In the genomic region with DNA sequence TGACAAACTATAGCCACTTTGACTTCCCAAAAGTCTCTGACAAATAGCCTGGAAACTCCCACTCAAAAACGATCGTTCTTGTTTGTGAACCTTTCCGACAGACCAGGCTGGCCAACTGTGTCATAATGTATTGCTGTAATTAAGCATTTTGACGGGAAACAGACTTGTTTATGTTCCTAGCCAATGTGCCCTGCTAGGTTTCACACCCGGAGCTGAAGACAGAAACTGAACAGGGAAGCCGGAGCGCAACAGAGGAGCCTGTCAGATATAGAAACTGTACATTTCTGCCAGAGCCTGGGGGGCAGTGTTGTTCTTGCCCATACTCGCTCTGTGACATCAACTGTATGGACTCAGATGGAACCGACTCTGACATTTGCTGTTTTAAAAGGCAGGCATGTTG, we compare ENCODE assay signal across 10 cellular contexts. TPM values are rescaled to one million over a fixed set of nuclear protein-coding genes. Genes with fewer than 3 reads are reported as not detected.
DNase-seq lines count a peak whose midpoint lies in the region; ATAC-seq and TF ChIP-seq lines count a peak whose summit lies in the region.
"Had no signal": no experiment of that assay in that cellular context is flagged by ENCODE, and none has a peak within 500 bp of the region (broad histone marks: within the 10 kb centered on the region; RNA-seq: fewer than 3 reads in every experiment).

No MANE protein-coding gene starts in this region.

- peak; percentile 38 for TF ChIP-seq CTCF in GM12864 (IDR thresholded peaks at IDR 0.05; ENCODE audit: low read depth, low read length, missing control alignments)
- TF ChIP-seq CTCF in RWPE2 (IDR thresholded peaks at IDR 0.05; ENCODE audit: poor library complexity, severe bottlenecking): peak; percentile 13
- no peak for TF ChIP-seq CTCF in fibroblast of the aortic adventitia (IDR thresholded peaks at IDR 0.05; ENCODE audit: insufficient read depth, low read length)

- H3K27ac ChIP-seq in RWPE2 (ENCODE audit: poor library complexity, severe bottlenecking): no peak overlapping the region
- H3K27ac ChIP-seq in CD8-positive, alpha-beta memory T cell (ENCODE audit: low read depth, low read length): no peak overlapping the region

- no peaks in the 10 kb centered on the region for H3K36me3 ChIP-seq in RWPE2 (ENCODE audit: low read depth)
- no peaks in the 10 kb centered on the region for H3K36me3 ChIP-seq in CD8-positive, alpha-beta memory T cell (ENCODE audit: insufficient read depth, low read length)

- CTCF ChIA-PET in CD8-positive, alpha-beta memory T cell (lab: Charles Lee): no interaction called here

- ATAC-seq in HG02798 (IDR thresholded peaks at IDR 0.05; ENCODE audit: poor library complexity, unreplicated experiment) (peak; percentile 66), RWPE2 (ENCODE audit: low read depth) (0 out of 3 replicates have a peak, but pooled peaks have one; percentile 31)
- ATAC-seq: HCT116 had no signal

- DNase-seq in GM12864 (ENCODE audit: low read depth) (no peak), RWPE2 (ENCODE audit: low spot score) (no peak), fibroblast of the aortic adventitia (ENCODE audit: low read depth) (peak; percentile 4), HPDE6-E6E7 (ENCODE audit: extremely low spot score) (no peak), DMS79 treated with DMSO at 0.1 percent for 48 hours (lab: John Stamatoyannopoulos, UW) (no peak)
- DNase-seq in CD8-positive, alpha-beta memory T cell: no peak

- H3K27me3 Mint-ChIP-seq in stimulated activated naive CD8-positive, alpha-beta T cell treated with anti-CD3 and anti-CD28 coated beads, Interleukin-15, Interleukin-2, amounts not matched to agents 100 ng/mL and 50 ng/mL, for 24 hours: peaks cover 28% of the 10 kb centered on the region
- H3K27me3 Mint-ChIP-seq in CD8-positive, alpha-beta memory T cell: peaks cover 8 to 19% of the 10 kb centered on the region in 2 donors

- H3K4me1 ChIP-seq in RWPE2 (ENCODE audit: insufficient read depth, poor library complexity, severe bottlenecking): no peaks in the 10 kb centered on the region
- no peaks in the 10 kb centered on the region for H3K4me1 ChIP-seq in CD8-positive, alpha-beta memory T cell (ENCODE audit: insufficient read depth, low read length)

- peak overlapping the region; percentile 65 for H3K4me3 Mint-ChIP-seq in stimulated activated naive CD8-positive, alpha-beta T cell treated with anti-CD3 and anti-CD28 coated beads, Interleukin-15, Interleukin-2, amounts not matched to agents 100 ng/mL and 50 ng/mL, for 24 hours
- peak overlapping the region in 3 of 7 donors; percentile 32 to 60 (median 58) for H3K4me3 Mint-ChIP-seq in CD8-positive, alpha-beta memory T cell
- H3K4me3 Mint-ChIP-seq: neural crest cell had no signal

- H3K4me3 ChIP-seq in GM12864 (ENCODE audit: low read depth, low read length): no peak overlapping the region
- H3K4me3 ChIP-seq in RWPE2 (ENCODE audit: severe bottlenecking): no peak overlapping the region
- peak overlapping the region; percentile 14 for H3K4me3 ChIP-seq in fibroblast of the aortic adventitia (ENCODE audit: low read depth, low read length)
- no peak overlapping the region for H3K4me3 ChIP-seq in CD8-positive, alpha-beta memory T cell (ENCODE audit: low read length)

- no peaks in the 10 kb centered on the region for H3K36me3 Mint-ChIP-seq in stimulated activated naive CD8-positive, alpha-beta T cell treated with anti-CD3 and anti-CD28 coated beads, Interleukin-15, Interleukin-2, amounts not matched to agents 100 ng/mL and 50 ng/mL, for 24 hours (ENCODE audit: low read depth)
- no peaks in the 10 kb centered on the region for H3K36me3 Mint-ChIP-seq in CD8-positive, alpha-beta memory T cell

- peaks cover 8% of the 10 kb centered on the region for H3K4me1 Mint-ChIP-seq in stimulated activated naive CD8-positive, alpha-beta T cell treated with anti-CD3 and anti-CD28 coated beads, Interleukin-15, Interleukin-2, amounts not matched to agents 100 ng/mL and 50 ng/mL, for 24 hours (ENCODE audit: low read depth)
- peaks cover 3 to 8% (median 8%) of the 10 kb centered on the region in 3 donors for H3K4me1 Mint-ChIP-seq in CD8-positive, alpha-beta memory T cell

- no peaks in the 10 kb centered on the region for H3K27me3 ChIP-seq in RWPE2 (ENCODE audit: insufficient read depth, poor library complexity, severe bottlenecking)
- H3K27me3 ChIP-seq in CD8-positive, alpha-beta memory T cell (ENCODE audit: insufficient read depth, low read length, poor library complexity, severe bottlenecking): no peaks in the 10 kb centered on the region

- H3K9me3 Mint-ChIP-seq in stimulated activated naive CD8-positive, alpha-beta T cell treated with anti-CD3 and anti-CD28 coated beads, Interleukin-15, Interleukin-2, amounts not matched to agents 100 ng/mL and 50 ng/mL, for 24 hours: no peaks in the 10 kb centered on the region
- H3K9me3 Mint-ChIP-seq in CD8-positive, alpha-beta memory T cell: no peaks in the 10 kb centered on the region

- H3K27ac Mint-ChIP-seq in stimulated activated naive CD8-positive, alpha-beta T cell treated with anti-CD3 and anti-CD28 coated beads, Interleukin-15, Interleukin-2, amounts not matched to agents 100 ng/mL and 50 ng/mL, for 24 hours: no peak overlapping the region
- no peak overlapping the region for H3K27ac Mint-ChIP-seq in CD8-positive, alpha-beta memory T cell

- H3K9me3 ChIP-seq in RWPE2 (ENCODE audit: severe bottlenecking): no peaks in the 10 kb centered on the region
- no peaks in the 10 kb centered on the region for H3K9me3 ChIP-seq in CD8-positive, alpha-beta memory T cell (ENCODE audit: low read length)

- POLR2A ChIA-PET in CD8-positive, alpha-beta memory T cell (lab: Charles Lee): no interaction called here

RNA-seq across cellular contexts. Expression of a gene that starts 55.3 kb away (rescaled TPM):
- total RNA-seq in fibroblast of the aortic adventitia (ENCODE audit: low replicate concordance): not detected in 2 replicates
- not detected for total RNA-seq in CD8-positive, alpha-beta memory T cell
- polyA plus RNA-seq in CD8-positive, alpha-beta memory T cell: not detected
- total RNA-seq: neural crest cell had no signal
